Comparison of ENCODE assay signal across 1 cellular context in genomic region chr3:197750396-197750831, GRCh38.
A peak's percentile ranks its signal among the peaks of the same experiment; 100 is the strongest.
TF ChIP-seq lines count a peak whose summit lies in the region.

No MANE protein-coding gene starts in this region.

TF ChIP-seq in HepG2, 621 proteins besides CTCF, POLR2A, EP300 and RAD21 (continued from another document):
- no peak for TF ChIP-seq THAP11 (CRISPR knock-in tag; IDR thresholded peaks at IDR 0.05)
- peak; percentile 45; the same call in 1 of the 2 replicates for TF ChIP-seq SAP130 (CRISPR knock-in tag; IDR thresholded peaks at IDR 0.05; ENCODE audit: low read depth)
- TF ChIP-seq TEAD3 (CRISPR knock-in tag; optimal IDR thresholded peaks at IDR 0.05; ENCODE audit: borderline replicate concordance) = no peak
- TF ChIP-seq, protein P1, sequence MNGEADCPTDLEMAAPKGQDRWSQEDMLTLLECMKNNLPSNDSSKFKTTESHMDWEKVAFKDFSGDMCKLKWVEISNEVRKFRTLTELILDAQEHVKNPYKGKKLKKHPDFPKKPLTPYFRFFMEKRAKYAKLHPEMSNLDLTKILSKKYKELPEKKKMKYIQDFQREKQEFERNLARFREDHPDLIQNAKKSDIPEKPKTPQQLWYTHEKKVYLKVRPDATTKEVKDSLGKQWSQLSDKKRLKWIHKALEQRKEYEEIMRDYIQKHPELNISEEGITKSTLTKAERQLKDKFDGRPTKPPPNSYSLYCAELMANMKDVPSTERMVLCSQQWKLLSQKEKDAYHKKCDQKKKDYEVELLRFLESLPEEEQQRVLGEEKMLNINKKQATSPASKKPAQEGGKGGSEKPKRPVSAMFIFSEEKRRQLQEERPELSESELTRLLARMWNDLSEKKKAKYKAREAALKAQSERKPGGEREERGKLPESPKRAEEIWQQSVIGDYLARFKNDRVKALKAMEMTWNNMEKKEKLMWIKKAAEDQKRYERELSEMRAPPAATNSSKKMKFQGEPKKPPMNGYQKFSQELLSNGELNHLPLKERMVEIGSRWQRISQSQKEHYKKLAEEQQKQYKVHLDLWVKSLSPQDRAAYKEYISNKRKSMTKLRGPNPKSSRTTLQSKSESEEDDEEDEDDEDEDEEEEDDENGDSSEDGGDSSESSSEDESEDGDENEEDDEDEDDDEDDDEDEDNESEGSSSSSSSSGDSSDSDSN (CRISPR knock-in tag; IDR thresholded peaks at IDR 0.05) = peak; percentile 46; the same call in 1 of the 2 replicates
- TF ChIP-seq ZNF800 (CRISPR knock-in tag; IDR thresholded peaks at IDR 0.05) = 0 out of 2 replicates have a peak, but pooled peaks have one; percentile 12
- TF ChIP-seq SOX5 (CRISPR knock-in tag; IDR thresholded peaks at IDR 0.05; ENCODE audit: borderline replicate concordance) = 0 out of 2 replicates have a peak, but pooled peaks have one; percentile 1
- TF ChIP-seq ARID3A (IDR thresholded peaks at IDR 0.05; ENCODE audit: low read depth, low read length) = no peak
- TF ChIP-seq DMAP1 (CRISPR knock-in tag; IDR thresholded peaks at IDR 0.05) = 0 out of 2 replicates have a peak, but pooled peaks have one; percentile 2
- no peak for TF ChIP-seq ZNF280D (CRISPR knock-in tag; IDR thresholded peaks at IDR 0.05)
- TF ChIP-seq MBD4 (IDR thresholded peaks at IDR 0.05; ENCODE audit: borderline replicate concordance, low read length) = no peak
- peak; percentile 56; the same call in 1 of the 2 replicates for TF ChIP-seq KMT2A (CRISPR knock-in tag; IDR thresholded peaks at IDR 0.05)
- TF ChIP-seq SMARCE1 (IDR thresholded peaks at IDR 0.05; ENCODE audit: borderline replicate concordance) = no peak
- no peak for TF ChIP-seq TFDP1 (CRISPR knock-in tag; IDR thresholded peaks at IDR 0.05; ENCODE audit: borderline replicate concordance)
- TF ChIP-seq YY1 (IDR thresholded peaks at IDR 0.05; ENCODE audit: insufficient read depth, insufficient replicate concordance, low read depth, low read length) = peak; percentile 69
- no peak for TF ChIP-seq SRSF9 (IDR thresholded peaks at IDR 0.05; ENCODE audit: borderline replicate concordance, insufficient read depth, low read depth, low read length, poor library complexity, severe bottlenecking)
- TF ChIP-seq GABPB1 (CRISPR knock-in tag; IDR thresholded peaks at IDR 0.05) = 0 out of 2 replicates have a peak, but pooled peaks have one; percentile 19
- TF ChIP-seq ZNF17 (CRISPR knock-in tag; IDR thresholded peaks at IDR 0.05) = no peak
- TF ChIP-seq ZSCAN30 (CRISPR knock-in tag; IDR thresholded peaks at IDR 0.05) = 0 out of 2 replicates have a peak, but pooled peaks have one; percentile 76
- TF ChIP-seq ZNF572 (CRISPR knock-in tag; IDR thresholded peaks at IDR 0.05) = no peak
- peak; percentile 59 for TF ChIP-seq RBM39 (IDR thresholded peaks at IDR 0.05; ENCODE audit: low read depth, low read length, poor library complexity, severe bottlenecking)
- TF ChIP-seq ZKSCAN1 (IDR thresholded peaks at IDR 0.05; ENCODE audit: low read length) = no peak
- TF ChIP-seq IRF2 (CRISPR knock-in tag; IDR thresholded peaks at IDR 0.05) = no peak
- TF ChIP-seq, protein P2, sequence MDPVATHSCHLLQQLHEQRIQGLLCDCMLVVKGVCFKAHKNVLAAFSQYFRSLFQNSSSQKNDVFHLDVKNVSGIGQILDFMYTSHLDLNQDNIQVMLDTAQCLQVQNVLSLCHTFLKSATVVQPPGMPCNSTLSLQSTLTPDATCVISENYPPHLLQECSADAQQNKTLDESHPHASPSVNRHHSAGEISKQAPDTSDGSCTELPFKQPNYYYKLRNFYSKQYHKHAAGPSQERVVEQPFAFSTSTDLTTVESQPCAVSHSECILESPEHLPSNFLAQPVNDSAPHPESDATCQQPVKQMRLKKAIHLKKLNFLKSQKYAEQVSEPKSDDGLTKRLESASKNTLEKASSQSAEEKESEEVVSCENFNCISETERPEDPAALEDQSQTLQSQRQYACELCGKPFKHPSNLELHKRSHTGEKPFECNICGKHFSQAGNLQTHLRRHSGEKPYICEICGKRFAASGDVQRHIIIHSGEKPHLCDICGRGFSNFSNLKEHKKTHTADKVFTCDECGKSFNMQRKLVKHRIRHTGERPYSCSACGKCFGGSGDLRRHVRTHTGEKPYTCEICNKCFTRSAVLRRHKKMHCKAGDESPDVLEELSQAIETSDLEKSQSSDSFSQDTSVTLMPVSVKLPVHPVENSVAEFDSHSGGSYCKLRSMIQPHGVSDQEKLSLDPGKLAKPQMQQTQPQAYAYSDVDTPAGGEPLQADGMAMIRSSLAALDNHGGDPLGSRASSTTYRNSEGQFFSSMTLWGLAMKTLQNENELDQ (CRISPR knock-in tag; IDR thresholded peaks at IDR 0.05; ENCODE audit: borderline replicate concordance) = no peak
- peak; percentile 12; the same call in 1 of the 2 replicates for TF ChIP-seq ETV5 (CRISPR knock-in tag; IDR thresholded peaks at IDR 0.05; ENCODE audit: borderline replicate concordance)
- 0 out of 2 replicates have a peak, but pooled peaks have one; percentile 8 for TF ChIP-seq ZNF768 (CRISPR knock-in tag; IDR thresholded peaks at IDR 0.05)
- 0 out of 2 replicates have a peak, but pooled peaks have one; percentile 35 for TF ChIP-seq RBFOX2 (IDR thresholded peaks at IDR 0.05; ENCODE audit: low read depth, low read length)
- no peak for TF ChIP-seq ZFP41 (CRISPR knock-in tag; IDR thresholded peaks at IDR 0.05; ENCODE audit: borderline replicate concordance)
- no peak for TF ChIP-seq NR2F2 (IDR thresholded peaks at IDR 0.05; ENCODE audit: borderline replicate concordance, low read depth)
- peak; percentile 71; the same call in 1 of the 2 replicates for TF ChIP-seq SIN3A (IDR thresholded peaks at IDR 0.05; ENCODE audit: borderline replicate concordance, low read depth, low read length)
- TF ChIP-seq ZKSCAN5 (CRISPR knock-in tag; IDR thresholded peaks at IDR 0.05) = no peak
- TF ChIP-seq ZNF292 (CRISPR knock-in tag; IDR thresholded peaks at IDR 0.05; ENCODE audit: borderline replicate concordance, low read depth) = 0 out of 2 replicates have a peak, but pooled peaks have one; percentile 7
